Comparison of ENCODE assay signal across 21 cellular contexts in the genomic region with DNA sequence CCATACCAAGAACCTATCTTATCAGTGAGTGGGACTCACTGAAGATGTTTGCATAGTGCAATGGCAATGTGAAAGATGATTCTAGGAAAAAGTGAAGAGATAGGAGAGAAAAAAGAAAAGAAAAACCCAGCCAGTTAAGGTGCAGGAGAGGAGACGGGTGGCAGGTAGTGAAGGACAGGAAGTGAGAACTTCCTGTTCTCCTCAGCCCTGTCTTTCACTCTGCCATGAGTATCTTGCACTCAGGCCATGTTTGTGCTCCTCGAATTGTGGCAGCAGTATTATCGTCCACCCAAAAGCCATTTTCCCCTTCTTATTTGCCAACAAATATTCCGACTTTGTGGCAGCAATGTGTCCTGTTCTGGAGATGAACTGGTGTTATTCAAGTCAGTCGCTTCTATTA. TPM values are rescaled to one million over a fixed set of nuclear protein-coding genes. Genes with fewer than 3 reads are reported as not detected.
"Had no signal": no experiment of that assay in that cellular context is flagged by ENCODE, and none has a peak within 500 bp of the region (broad histone marks: within the 10 kb centered on the region; RNA-seq: fewer than 3 reads in every experiment).

No MANE protein-coding gene starts in this region.

- H3K36me3 ChIP-seq: cardiac muscle cell, neutrophil, sigmoid colon, spleen, thyroid gland had no signal

- H3K27me3 Mint-ChIP-seq: activated B cell treated with CpG ODN at 0.5 μM for 24 hours had no signal

- H3K79me2 ChIP-seq: parathyroid adenoma had no signal

- H3K4me1 ChIP-seq: parathyroid adenoma, sigmoid colon, spleen, thyroid gland had no signal

- H3K27ac Mint-ChIP-seq: activated B cell treated with CpG ODN at 0.5 μM for 24 hours; activated CD4-positive, alpha-beta memory T cell treated with anti-CD3 and anti-CD28 coated beads for 36 hours; activated naive CD4-positive, alpha-beta T cell treated with anti-CD3 and anti-CD28 coated beads, Interleukin-2, amount 50 U/mL, for 72 hours; activated T-helper 1 cell treated with anti-CD3 and anti-CD28 coated beads, Interleukin-12 subunit alpha, Interleukin-12 subunit beta, Interleukin-2, Interleukin-4 antibody, amounts not matched to agents 30 ng/mL and 10 ng/mL and 1 ng/mL, durations not matched to agents 14 hours and 24 hours and 36 hours; natural killer cell had no signal

- H3K4me3 Mint-ChIP-seq: activated B cell treated with CpG ODN at 0.5 μM for 24 hours; activated CD4-positive, alpha-beta memory T cell treated with anti-CD3 and anti-CD28 coated beads for 36 hours; activated T-helper 1 cell treated with anti-CD3 and anti-CD28 coated beads, Interleukin-12 subunit alpha, Interleukin-12 subunit beta, Interleukin-2, Interleukin-4 antibody, amounts not matched to agents 30 ng/mL and 10 ng/mL and 1 ng/mL, durations not matched to agents 14 hours and 24 hours and 36 hours; natural killer cell had no signal

- ATAC-seq: activated naive CD4-positive, alpha-beta T cell treated with anti-CD3 and anti-CD28 coated beads, Interleukin-2, amount 50 U/mL, for 72 hours; left cardiac atrium; natural killer cell had no signal

- H3K9me3 ChIP-seq: neutrophil, thyroid gland had no signal

- H3K27me3 ChIP-seq: cardiac muscle cell, neutrophil, sigmoid colon, spleen, thyroid gland had no signal

- H3K4me3 ChIP-seq: cardiac muscle cell, dorsolateral prefrontal cortex, sigmoid colon, spleen, thyroid gland had no signal

- H2AFZ ChIP-seq: parathyroid adenoma had no signal

- H3K27ac ChIP-seq: cardiac muscle cell, dorsolateral prefrontal cortex, neutrophil, parathyroid adenoma, sigmoid colon, spleen, thyroid gland had no signal

- FAIRE-seq: islet of Langerhans had no signal

- H3K36me3 Mint-ChIP-seq: activated CD4-positive, alpha-beta memory T cell treated with anti-CD3 and anti-CD28 coated beads for 36 hours; natural killer cell had no signal

- H3K4me1 Mint-ChIP-seq: activated B cell treated with CpG ODN at 0.5 μM for 24 hours, natural killer cell had no signal

- DNase-seq: activated B cell treated with CpG ODN at 0.5 μM for 24 hours; activated CD4-positive, alpha-beta memory T cell treated with anti-CD3 and anti-CD28 coated beads for 36 hours; activated CD4-positive, alpha-beta T cell treated with anti-CD3 and anti-CD28 coated beads for 4 hours; activated gamma-delta T cell treated with Interleukin-2 at 50 U/mL for 16 hours; activated T-cell treated with anti-CD3 and anti-CD28 coated beads for 4 hours; amygdala; dorsolateral prefrontal cortex; hippocampal formation; left cardiac atrium; mesenchymal stem cell; natural killer cell; sigmoid colon; spleen; stimulated activated naive CD4-positive, alpha-beta T cell; thyroid gland had no signal

- H3K9ac ChIP-seq: parathyroid adenoma had no signal

RNA-seq across cellular contexts. Expression of a gene that starts 8.6 kb away (rescaled TPM):
- total RNA-seq: activated B cell treated with CpG ODN at 0.5 μM for 24 hours; activated CD4-positive, alpha-beta memory T cell treated with anti-CD3 and anti-CD28 coated beads for 36 hours; activated naive CD4-positive, alpha-beta T cell treated with anti-CD3 and anti-CD28 coated beads, Interleukin-2, amount 50 U/mL, for 72 hours had no signal
